In genomic region chr6:149316740-149317655, GRCh38 we compare ENCODE assay signal across 8 cellular contexts. TPM values are rescaled to one million over a fixed set of nuclear protein-coding genes. Genes with fewer than 3 reads are reported as not detected.
DNase-seq lines count a peak whose midpoint lies in the region; TF ChIP-seq lines count a peak whose summit lies in the region.

No MANE protein-coding gene starts in this region.

- H3K9ac ChIP-seq in MM.1S (ENCODE audit: low read length), result peak overlapping the region; percentile 73

- H3K36me3 Mint-ChIP-seq in activated naive CD4-positive, alpha-beta T cell treated with anti-CD3 and anti-CD28 coated beads for 36 hours (ENCODE audit: low read depth), result peaks cover 11% of the 10 kb centered on the region

- peaks cover 36% of the 10 kb centered on the region for H3K79me2 ChIP-seq in MM.1S (ENCODE audit: low read length)

- peak overlapping the region; percentile 94 for H3K27ac Mint-ChIP-seq in activated naive CD4-positive, alpha-beta T cell treated with anti-CD3 and anti-CD28 coated beads for 36 hours

- no peaks in the 10 kb centered on the region for H3K9me2 ChIP-seq in MM.1S (replicated peaks; ENCODE audit: insufficient read depth, low read length)

- CTCF ChIA-PET in activated naive CD4-positive, alpha-beta T cell treated with anti-CD3 and anti-CD28 coated beads for 36 hours (lab: Charles Lee), result interaction anchor here (0.8 to 1.3 kb wide), 4 partner anchors 12 to 128 kb away, joined by 3 read pairs; no protein-coding TSS in a partner anchor

- no peaks in the 10 kb centered on the region for H3K9me3 Mint-ChIP-seq in activated naive CD4-positive, alpha-beta T cell treated with anti-CD3 and anti-CD28 coated beads for 36 hours

- TF ChIP-seq EP300 in suprapubic skin (IDR thresholded peaks at IDR 0.05), result no peak

- H3K9me3 ChIP-seq in HAP-1 (no peaks in the 10 kb centered on the region), MM.1S (replicated peaks; ENCODE audit: insufficient read depth, low read length) (no peaks in the 10 kb centered on the region), SJCRH30 (replicated peaks) (no peaks in the 10 kb centered on the region), suprapubic skin (no peaks in the 10 kb centered on the region)

- TF ChIP-seq POLR2A in suprapubic skin (IDR thresholded peaks at IDR 0.05), result peak in 1 of 2 donors; percentile 69

- 2% methylated on average over 54 of the region's 96 CpGs for WGBS in suprapubic skin

- H3K27ac ChIP-seq in MM.1S (ENCODE audit: low read length) (peak overlapping the region; percentile 68; the same call in 1 of the 2 replicates), SJCRH30 (peak overlapping the region; percentile 98), suprapubic skin (peak overlapping the region; percentile 98)

- TF ChIP-seq CTCF in MM.1S (IDR thresholded peaks at IDR 0.05; ENCODE audit: low read length), result no peak
- peak in 1 of 2 donors; percentile 7 for TF ChIP-seq CTCF in suprapubic skin (IDR thresholded peaks at IDR 0.05)

- H3K27me3 ChIP-seq in HAP-1 (ENCODE audit: low read depth) (no peaks in the 10 kb centered on the region), MM.1S (replicated peaks; ENCODE audit: insufficient read depth, low read length) (no peaks in the 10 kb centered on the region), SJCRH30 (no peaks in the 10 kb centered on the region), suprapubic skin (peaks cover 6% of the 10 kb centered on the region)

- peak overlapping the region; percentile 61; the same call in 1 of the 2 replicates for H2AFZ ChIP-seq in MM.1S (ENCODE audit: low read length)

- H3K4me1 ChIP-seq in HAP-1 (peaks cover 25% of the 10 kb centered on the region), MM.1S (ENCODE audit: low read length) (peaks cover 2% of the 10 kb centered on the region; the same call in 1 of the 2 replicates), SJCRH30 (peaks cover 3% of the 10 kb centered on the region; the same call in 1 of the 2 replicates), suprapubic skin (peaks cover 35% of the 10 kb centered on the region)

- DNase-seq in GM03348 (ENCODE audit: low spot score) (peak; percentile 94), HAP-1 (ENCODE audit: low spot score in 2 of 2) (peak; percentile 87 to 92), MM.1S (peak; percentile 74), SJCRH30 (peak; percentile 89 to 93), germinal center (ENCODE audit: low spot score) (peak; percentile 82), occipital lobe (lab: John Stamatoyannopoulos, UW) (peak; percentile 81), suprapubic skin (ENCODE audit: low spot score in 2 of 2) (peak; percentile 92 to 93)
- DNase-seq in activated naive CD4-positive, alpha-beta T cell treated with anti-CD3 and anti-CD28 coated beads for 36 hours, result peak; percentile 91

- H3K27me3 Mint-ChIP-seq in activated naive CD4-positive, alpha-beta T cell treated with anti-CD3 and anti-CD28 coated beads for 36 hours (ENCODE audit: low read depth), result no peaks in the 10 kb centered on the region

- intact Hi-C loops in activated naive CD4-positive, alpha-beta T cell treated with anti-CD3 and anti-CD28 coated beads for 36 hours (cut with micrococcal nuclease), result loop anchor here (1.0 kb wide), 1 partner anchor 249 kb away; the partner anchor contains the start of gene GINM1

- H3K4me3 Mint-ChIP-seq in activated naive CD4-positive, alpha-beta T cell treated with anti-CD3 and anti-CD28 coated beads for 36 hours, result peak overlapping the region; percentile 81

- peak overlapping the region; percentile 89 for H3K4me3 ChIP-seq in HAP-1
- H3K4me3 ChIP-seq in MM.1S (ENCODE audit: low read length), result peak overlapping the region; percentile 67
- peak overlapping the region; percentile 100 for H3K4me3 ChIP-seq in SJCRH30
- H3K4me3 ChIP-seq in suprapubic skin, result peak overlapping the region; percentile 94

- H4K20me1 ChIP-seq in MM.1S (ENCODE audit: insufficient read depth, low read length), result no peaks in the 10 kb centered on the region

- H3F3A ChIP-seq in MM.1S (ENCODE audit: insufficient read depth, low read length), result 0 out of 2 replicates have a peak, but pooled peaks cover 6% of the 10 kb centered on the region

- in situ Hi-C loops in HAP-1 (cut with MboI; ENCODE audit: low sequenced_read_pairs), result no loop called here

- H3K4me1 Mint-ChIP-seq in activated naive CD4-positive, alpha-beta T cell treated with anti-CD3 and anti-CD28 coated beads for 36 hours (ENCODE audit: low read depth), result peaks cover 38% of the 10 kb centered on the region

- H3K36me3 ChIP-seq in HAP-1 (replicated peaks) (no peaks in the 10 kb centered on the region), MM.1S (replicated peaks; ENCODE audit: insufficient read depth, low read length) (no peaks in the 10 kb centered on the region), SJCRH30 (no peaks in the 10 kb centered on the region), suprapubic skin (no peaks in the 10 kb centered on the region)

- peak overlapping the region; percentile 55; the same call in 1 of the 2 replicates for H3K4me2 ChIP-seq in MM.1S (ENCODE audit: low read depth, low read length)

RNA-seq across cellular contexts. Expression of gene TAB2, which starts 0.5 kb away (rescaled TPM):
- 33.8 and 37.6 TPM in 2 replicates for total RNA-seq in SJCRH30 (2014; rRNA removed; shearing (Covaris generic))
- 10 to 100 TPM; 62.1 to 66.7 TPM for total RNA-seq in activated naive CD4-positive, alpha-beta T cell treated with anti-CD3 and anti-CD28 coated beads for 36 hours
- 43.4 TPM for total RNA-seq in occipital lobe
- total RNA-seq in suprapubic skin, result 10 to 100 TPM; 49.8 to 81.8 (median 74.1) TPM

Comparison
In these comparisons a context has a peak if more than half of its experiments do, and no peak if none do; other contexts are left out.
1. Peak in every context shown above with its lines: DNase-seq, H3K4me3 ChIP-seq and H3K27ac ChIP-seq.